ENCODE assay signal across 1 cellular context in the genomic region with DNA sequence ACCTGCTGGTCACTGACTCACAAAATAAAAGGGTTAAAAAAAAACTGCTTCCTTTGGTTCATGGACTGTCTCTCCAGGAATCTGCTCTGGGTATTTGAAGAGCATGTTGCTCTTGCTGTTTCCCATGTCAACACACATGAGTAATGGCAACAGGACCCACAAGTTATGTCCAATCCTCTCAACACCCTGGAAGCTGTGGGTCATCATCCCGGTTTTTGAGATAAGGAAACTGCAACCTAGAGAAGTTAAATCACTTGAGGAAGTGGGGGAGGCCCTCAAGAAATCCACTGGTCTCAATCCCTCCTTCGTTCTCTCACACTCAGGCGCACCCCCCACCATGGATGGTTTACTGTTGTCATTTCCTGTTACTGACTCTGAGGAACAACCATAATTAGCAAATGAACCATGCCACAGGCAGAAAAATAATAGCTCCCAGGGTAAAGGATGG.
TF ChIP-seq lines count a peak whose summit lies in the region.

No MANE protein-coding gene starts in this region.

TF ChIP-seq in K562, 482 proteins besides CTCF, POLR2A, EP300 and RAD21 (continued from another document and continues in another):
- TF ChIP-seq, protein P1, sequence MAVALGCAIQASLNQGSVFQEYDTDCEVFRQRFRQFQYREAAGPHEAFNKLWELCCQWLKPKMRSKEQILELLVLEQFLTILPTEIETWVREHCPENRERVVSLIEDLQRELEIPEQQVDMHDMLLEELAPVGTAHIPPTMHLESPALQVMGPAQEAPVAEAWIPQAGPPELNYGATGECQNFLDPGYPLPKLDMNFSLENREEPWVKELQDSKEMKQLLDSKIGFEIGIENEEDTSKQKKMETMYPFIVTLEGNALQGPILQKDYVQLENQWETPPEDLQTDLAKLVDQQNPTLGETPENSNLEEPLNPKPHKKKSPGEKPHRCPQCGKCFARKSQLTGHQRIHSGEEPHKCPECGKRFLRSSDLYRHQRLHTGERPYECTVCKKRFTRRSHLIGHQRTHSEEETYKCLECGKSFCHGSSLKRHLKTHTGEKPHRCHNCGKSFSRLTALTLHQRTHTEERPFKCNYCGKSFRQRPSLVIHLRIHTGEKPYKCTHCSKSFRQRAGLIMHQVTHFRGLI (CRISPR knock-in tag; IDR thresholded peaks at IDR 0.05) = no peak
- TF ChIP-seq NRF1 (conservative IDR thresholded peaks at IDR 0.05 in 1 of 2, IDR thresholded peaks at IDR 0.05 in 1 of 2) (peak; percentile 41 to 57), BCOR (IDR thresholded peaks at IDR 0.05) (no peak), CREM (IDR thresholded peaks at IDR 0.05; ENCODE audit: low read depth) (peak; percentile 40), HDAC1 (IDR thresholded peaks at IDR 0.05) (peak in 1 of 2 experiments; percentile 70; a peak in 2 of 4 replicates), ZNF583 (CRISPR knock-in tag; IDR thresholded peaks at IDR 0.05) (no peak), GATAD2B (IDR thresholded peaks at IDR 0.05; ENCODE audit: borderline replicate concordance) (no peak), ZNF766 (CRISPR knock-in tag; conservative IDR thresholded peaks at IDR 0.05) (0 out of 2 replicates have a peak, but pooled peaks have one; percentile 73), SRSF1 (IDR thresholded peaks at IDR 0.05; ENCODE audit: low read depth, low read length) (no peak), ZNF79 (CRISPR knock-in tag; IDR thresholded peaks at IDR 0.05; ENCODE audit: low read depth) (no peak), ZNF695 (CRISPR knock-in tag; IDR thresholded peaks at IDR 0.05) (no peak), NR1H2 (CRISPR knock-in tag; IDR thresholded peaks at IDR 0.05) (no peak), ZNF354B (CRISPR knock-in tag; IDR thresholded peaks at IDR 0.05) (no peak), ZNF347 (CRISPR knock-in tag; IDR thresholded peaks at IDR 0.05; ENCODE audit: low read depth) (no peak), ZKSCAN3 (CRISPR knock-in tag; IDR thresholded peaks at IDR 0.05) (no peak), BRCA1 (IDR thresholded peaks at IDR 0.05) (no peak), BRCA1 (CRISPR knock-in tag; IDR thresholded peaks at IDR 0.05) (no peak), ARID4B (CRISPR knock-in tag; IDR thresholded peaks at IDR 0.05) (no peak), RHOXF2B (CRISPR knock-in tag; conservative IDR thresholded peaks at IDR 0.05) (no peak), ZNF175 (CRISPR knock-in tag; IDR thresholded peaks at IDR 0.05; ENCODE audit: low read depth) (peak; percentile 60; the same call in 1 of the 2 replicates), HOXB6 (CRISPR knock-in tag; IDR thresholded peaks at IDR 0.05; ENCODE audit: borderline replicate concordance) (no peak), FOXJ2 (tag; IDR thresholded peaks at IDR 0.05) (peak; percentile 38; the same call in 1 of the 2 replicates), ZFX (CRISPR knock-in tag; IDR thresholded peaks at IDR 0.05) (no peak), CSDE1 (IDR thresholded peaks at IDR 0.05) (no peak), SIX5 (IDR thresholded peaks at IDR 0.05; ENCODE audit: borderline replicate concordance in 1 of 2, insufficient read depth in 1 of 2, low read depth in 1 of 2, low read length in 2 of 2) (no peak), ZFP91 (CRISPR knock-in tag; IDR thresholded peaks at IDR 0.05) (no peak), ZNF445 (CRISPR knock-in tag; IDR thresholded peaks at IDR 0.05; ENCODE audit: low read depth) (no peak), HMGXB4 (CRISPR knock-in tag; IDR thresholded peaks at IDR 0.05) (no peak), NCOR1 (IDR thresholded peaks at IDR 0.05) (peak; percentile 44), HIVEP1 (CRISPR knock-in tag; IDR thresholded peaks at IDR 0.05) (no peak), NEUROD1 (IDR thresholded peaks at IDR 0.05; ENCODE audit: borderline replicate concordance, low read depth, low read length, partially characterized antibody) (no peak), ZNF639 (CRISPR knock-in tag; conservative IDR thresholded peaks at IDR 0.05 in 1 of 2, IDR thresholded peaks at IDR 0.05 in 1 of 2) (no peak)
- TF ChIP-seq, protein P2, sequence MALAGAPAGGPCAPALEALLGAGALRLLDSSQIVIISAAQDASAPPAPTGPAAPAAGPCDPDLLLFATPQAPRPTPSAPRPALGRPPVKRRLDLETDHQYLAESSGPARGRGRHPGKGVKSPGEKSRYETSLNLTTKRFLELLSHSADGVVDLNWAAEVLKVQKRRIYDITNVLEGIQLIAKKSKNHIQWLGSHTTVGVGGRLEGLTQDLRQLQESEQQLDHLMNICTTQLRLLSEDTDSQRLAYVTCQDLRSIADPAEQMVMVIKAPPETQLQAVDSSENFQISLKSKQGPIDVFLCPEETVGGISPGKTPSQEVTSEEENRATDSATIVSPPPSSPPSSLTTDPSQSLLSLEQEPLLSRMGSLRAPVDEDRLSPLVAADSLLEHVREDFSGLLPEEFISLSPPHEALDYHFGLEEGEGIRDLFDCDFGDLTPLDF (CRISPR knock-in tag; IDR thresholded peaks at IDR 0.05) = no peak
- TF ChIP-seq, protein P3, sequence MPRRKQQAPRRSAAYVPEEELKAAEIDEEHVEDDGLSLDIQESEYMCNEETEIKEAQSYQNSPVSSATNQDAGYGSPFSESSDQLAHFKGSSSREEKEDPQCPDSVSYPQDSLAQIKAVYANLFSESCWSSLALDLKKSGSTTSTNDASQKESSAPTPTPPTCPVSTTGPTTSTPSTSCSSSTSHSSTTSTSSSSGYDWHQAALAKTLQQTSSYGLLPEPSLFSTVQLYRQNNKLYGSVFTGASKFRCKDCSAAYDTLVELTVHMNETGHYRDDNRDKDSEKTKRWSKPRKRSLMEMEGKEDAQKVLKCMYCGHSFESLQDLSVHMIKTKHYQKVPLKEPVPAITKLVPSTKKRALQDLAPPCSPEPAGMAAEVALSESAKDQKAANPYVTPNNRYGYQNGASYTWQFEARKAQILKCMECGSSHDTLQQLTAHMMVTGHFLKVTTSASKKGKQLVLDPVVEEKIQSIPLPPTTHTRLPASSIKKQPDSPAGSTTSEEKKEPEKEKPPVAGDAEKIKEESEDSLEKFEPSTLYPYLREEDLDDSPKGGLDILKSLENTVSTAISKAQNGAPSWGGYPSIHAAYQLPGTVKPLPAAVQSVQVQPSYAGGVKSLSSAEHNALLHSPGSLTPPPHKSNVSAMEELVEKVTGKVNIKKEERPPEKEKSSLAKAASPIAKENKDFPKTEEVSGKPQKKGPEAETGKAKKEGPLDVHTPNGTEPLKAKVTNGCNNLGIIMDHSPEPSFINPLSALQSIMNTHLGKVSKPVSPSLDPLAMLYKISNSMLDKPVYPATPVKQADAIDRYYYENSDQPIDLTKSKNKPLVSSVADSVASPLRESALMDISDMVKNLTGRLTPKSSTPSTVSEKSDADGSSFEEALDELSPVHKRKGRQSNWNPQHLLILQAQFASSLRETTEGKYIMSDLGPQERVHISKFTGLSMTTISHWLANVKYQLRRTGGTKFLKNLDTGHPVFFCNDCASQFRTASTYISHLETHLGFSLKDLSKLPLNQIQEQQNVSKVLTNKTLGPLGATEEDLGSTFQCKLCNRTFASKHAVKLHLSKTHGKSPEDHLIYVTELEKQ (CRISPR knock-in tag; IDR thresholded peaks at IDR 0.05) = no peak
- TF ChIP-seq, protein P4, sequence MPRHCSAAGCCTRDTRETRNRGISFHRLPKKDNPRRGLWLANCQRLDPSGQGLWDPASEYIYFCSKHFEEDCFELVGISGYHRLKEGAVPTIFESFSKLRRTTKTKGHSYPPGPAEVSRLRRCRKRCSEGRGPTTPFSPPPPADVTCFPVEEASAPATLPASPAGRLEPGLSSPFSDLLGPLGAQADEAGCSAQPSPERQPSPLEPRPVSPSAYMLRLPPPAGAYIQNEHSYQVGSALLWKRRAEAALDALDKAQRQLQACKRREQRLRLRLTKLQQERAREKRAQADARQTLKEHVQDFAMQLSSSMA (CRISPR knock-in tag; IDR thresholded peaks at IDR 0.05) = no peak
- TF ChIP-seq, protein P5, sequence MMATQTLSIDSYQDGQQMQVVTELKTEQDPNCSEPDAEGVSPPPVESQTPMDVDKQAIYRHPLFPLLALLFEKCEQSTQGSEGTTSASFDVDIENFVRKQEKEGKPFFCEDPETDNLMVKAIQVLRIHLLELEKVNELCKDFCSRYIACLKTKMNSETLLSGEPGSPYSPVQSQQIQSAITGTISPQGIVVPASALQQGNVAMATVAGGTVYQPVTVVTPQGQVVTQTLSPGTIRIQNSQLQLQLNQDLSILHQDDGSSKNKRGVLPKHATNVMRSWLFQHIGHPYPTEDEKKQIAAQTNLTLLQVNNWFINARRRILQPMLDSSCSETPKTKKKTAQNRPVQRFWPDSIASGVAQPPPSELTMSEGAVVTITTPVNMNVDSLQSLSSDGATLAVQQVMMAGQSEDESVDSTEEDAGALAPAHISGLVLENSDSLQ (IDR thresholded peaks at IDR 0.05) = peak; percentile 90
- TF ChIP-seq, protein P6, sequence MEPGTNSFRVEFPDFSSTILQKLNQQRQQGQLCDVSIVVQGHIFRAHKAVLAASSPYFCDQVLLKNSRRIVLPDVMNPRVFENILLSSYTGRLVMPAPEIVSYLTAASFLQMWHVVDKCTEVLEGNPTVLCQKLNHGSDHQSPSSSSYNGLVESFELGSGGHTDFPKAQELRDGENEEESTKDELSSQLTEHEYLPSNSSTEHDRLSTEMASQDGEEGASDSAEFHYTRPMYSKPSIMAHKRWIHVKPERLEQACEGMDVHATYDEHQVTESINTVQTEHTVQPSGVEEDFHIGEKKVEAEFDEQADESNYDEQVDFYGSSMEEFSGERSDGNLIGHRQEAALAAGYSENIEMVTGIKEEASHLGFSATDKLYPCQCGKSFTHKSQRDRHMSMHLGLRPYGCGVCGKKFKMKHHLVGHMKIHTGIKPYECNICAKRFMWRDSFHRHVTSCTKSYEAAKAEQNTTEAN (CRISPR knock-in tag; IDR thresholded peaks at IDR 0.05) = no peak
- TF ChIP-seq, protein P7, sequence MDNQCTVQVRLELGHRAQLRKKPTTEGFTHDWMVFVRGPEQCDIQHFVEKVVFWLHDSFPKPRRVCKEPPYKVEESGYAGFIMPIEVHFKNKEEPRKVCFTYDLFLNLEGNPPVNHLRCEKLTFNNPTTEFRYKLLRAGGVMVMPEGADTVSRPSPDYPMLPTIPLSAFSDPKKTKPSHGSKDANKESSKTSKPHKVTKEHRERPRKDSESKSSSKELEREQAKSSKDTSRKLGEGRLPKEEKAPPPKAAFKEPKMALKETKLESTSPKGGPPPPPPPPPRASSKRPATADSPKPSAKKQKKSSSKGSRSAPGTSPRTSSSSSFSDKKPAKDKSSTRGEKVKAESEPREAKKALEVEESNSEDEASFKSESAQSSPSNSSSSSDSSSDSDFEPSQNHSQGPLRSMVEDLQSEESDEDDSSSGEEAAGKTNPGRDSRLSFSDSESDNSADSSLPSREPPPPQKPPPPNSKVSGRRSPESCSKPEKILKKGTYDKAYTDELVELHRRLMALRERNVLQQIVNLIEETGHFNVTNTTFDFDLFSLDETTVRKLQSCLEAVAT (IDR thresholded peaks at IDR 0.05) = no peak
